ENCODE assay signal across 10 cellular contexts in genomic region chr2:230170532-230170931, GRCh38. TPM values are rescaled to one million over a fixed set of nuclear protein-coding genes. Genes with fewer than 3 reads are reported as not detected.
DNase-seq lines count a peak whose midpoint lies in the region; ATAC-seq and TF ChIP-seq lines count a peak whose summit lies in the region.
"Had no signal": no experiment of that assay in that cellular context is flagged by ENCODE, and none has a peak within 500 bp of the region (broad histone marks: within the 10 kb centered on the region; RNA-seq: fewer than 3 reads in every experiment).

No MANE protein-coding gene starts in this region.

- peak overlapping the region; percentile 35 for H3K27ac ChIP-seq in vagina

- peak overlapping the region; percentile 84 to 85 for H3K27ac Mint-ChIP-seq in T-cell
- H3K27ac Mint-ChIP-seq: activated CD8-positive, alpha-beta memory T cell treated with anti-CD3 and anti-CD28 coated beads, Interleukin-2, amount 10 ng/mL, durations not matched to agents 7 days and 5 days had no signal

- H3K27me3 ChIP-seq in vagina = no peaks in the 10 kb centered on the region

- CTCF ChIA-PET in T-cell (lab: Charles Lee) = interaction anchor here in 1 of 2 donors (0.6 to 1.7 kb wide), 2 partner anchors 9 to 10 kb away, joined by 4 to 18 read pairs; no protein-coding TSS in a partner anchor

- peaks cover 11 to 15% (median 12%) of the 10 kb centered on the region in 3 donors for H3K4me1 Mint-ChIP-seq in T-cell

- no peaks in the 10 kb centered on the region for H3K9me3 ChIP-seq in vagina

- POLR2A ChIA-PET in T-cell (lab: Charles Lee) = interaction anchor here in 1 of 2 donors (0.7 kb wide), 1 partner anchor 432 kb away, joined by 3 read pairs; no protein-coding TSS in a partner anchor

- peaks cover 12% of the 10 kb centered on the region for H3K4me1 ChIP-seq in vagina

- intact Hi-C loops in Right ventricle myocardium superior (cut with DNase I) = no loop called here
- intact Hi-C loops in Right ventricle myocardium inferior (cut with DNase I) = no loop called here
- intact Hi-C loops in vagina (cut with DNase I) = no loop called here
- intact Hi-C loops in sciatic nerve (cut with DNase I) = no loop called here

- TF ChIP-seq POLR2A in vagina (IDR thresholded peaks at IDR 0.05) = no peak

- H3K27me3 Mint-ChIP-seq in T-cell = no peaks in the 10 kb centered on the region
- H3K27me3 Mint-ChIP-seq: activated CD8-positive, alpha-beta memory T cell treated with anti-CD3 and anti-CD28 coated beads, Interleukin-2, amount 10 ng/mL, durations not matched to agents 7 days and 5 days had no signal

- H3K36me3 Mint-ChIP-seq in T-cell = peaks cover 79% of the 10 kb centered on the region

- H3K9me3 Mint-ChIP-seq in T-cell = no peaks in the 10 kb centered on the region

- H3K4me3 Mint-ChIP-seq in T-cell = peak overlapping the region in 1 of 3 donors; percentile 48
- H3K4me3 Mint-ChIP-seq: activated CD8-positive, alpha-beta memory T cell treated with anti-CD3 and anti-CD28 coated beads, Interleukin-2, amount 10 ng/mL, durations not matched to agents 7 days and 5 days had no signal

- peak overlapping the region; percentile 8 to 15 for H3K4me3 ChIP-seq in vagina

- peaks cover 0 to 8% of the 10 kb centered on the region in 2 donors for H3K36me3 ChIP-seq in vagina

- DNase-seq in Right ventricle myocardium superior = no peak
- DNase-seq in Right ventricle myocardium inferior (ENCODE audit: missing footprints) = no peak
- peak in 14 of 34 experiments; percentile 5 to 47 (median 17) for DNase-seq in T-cell
- DNase-seq in iris pigment epithelial cell (ENCODE audit: low read depth) = peak; percentile 8
- DNase-seq in vagina (ENCODE audit: extremely low spot score in 2 of 2) = no peak
- DNase-seq in ureter (ENCODE audit: low spot score) = no peak
- DNase-seq in sciatic nerve (ENCODE audit: low spot score) = no peak
- no peak for DNase-seq in activated CD4-positive, alpha-beta T cell treated with anti-CD3 and anti-CD28 coated beads, Interleukin-2, amount 50 U/mL, for 48 hours
- DNase-seq: activated CD8-positive, alpha-beta memory T cell treated with anti-CD3 and anti-CD28 coated beads, Interleukin-2, amount 10 ng/mL, durations not matched to agents 7 days and 5 days; NCI-H82 had no signal

- no peak for TF ChIP-seq CTCF in vagina (IDR thresholded peaks at IDR 0.05)

- ATAC-seq in Right ventricle myocardium superior (ENCODE audit: poor library complexity) (peak; percentile 45), Right ventricle myocardium inferior (no peak), T-cell (replicated peaks in 1 of 4) (peak in 2 of 4 experiments; percentile 27 to 90), sciatic nerve (no peak)
- ATAC-seq: activated CD8-positive, alpha-beta memory T cell treated with anti-CD3 and anti-CD28 coated beads, Interleukin-2, amount 10 ng/mL, durations not matched to agents 7 days and 5 days had no signal

RNA-seq across cellular contexts. Expression of gene SP110, which starts 49.3 kb away (rescaled TPM):
- total RNA-seq in Right ventricle myocardium superior (8.6 TPM), Right ventricle myocardium inferior (9.8 TPM), T-cell (100 to 1,000 TPM in 4 of 5 donors, 10 to 100 TPM in 1; 95.4 to 136 (median 111) TPM), vagina (9.6 TPM), ureter (26.1 TPM), sciatic nerve (40.5 TPM)

RNA-seq across cellular contexts. Expression of gene SP140, which starts 55.0 kb away (rescaled TPM):
- total RNA-seq in Right ventricle myocardium superior = 0.56 TPM
- 0.32 TPM for total RNA-seq in Right ventricle myocardium inferior
- 10 to 100 TPM; 49.3 to 68.0 (median 66.8) TPM for total RNA-seq in T-cell
- 7.4 TPM for total RNA-seq in vagina
- total RNA-seq in ureter = 2.7 TPM
- total RNA-seq in sciatic nerve = 4.4 TPM
